Comparison of ENCODE assay signal across 30 cellular contexts in the genomic region with DNA sequence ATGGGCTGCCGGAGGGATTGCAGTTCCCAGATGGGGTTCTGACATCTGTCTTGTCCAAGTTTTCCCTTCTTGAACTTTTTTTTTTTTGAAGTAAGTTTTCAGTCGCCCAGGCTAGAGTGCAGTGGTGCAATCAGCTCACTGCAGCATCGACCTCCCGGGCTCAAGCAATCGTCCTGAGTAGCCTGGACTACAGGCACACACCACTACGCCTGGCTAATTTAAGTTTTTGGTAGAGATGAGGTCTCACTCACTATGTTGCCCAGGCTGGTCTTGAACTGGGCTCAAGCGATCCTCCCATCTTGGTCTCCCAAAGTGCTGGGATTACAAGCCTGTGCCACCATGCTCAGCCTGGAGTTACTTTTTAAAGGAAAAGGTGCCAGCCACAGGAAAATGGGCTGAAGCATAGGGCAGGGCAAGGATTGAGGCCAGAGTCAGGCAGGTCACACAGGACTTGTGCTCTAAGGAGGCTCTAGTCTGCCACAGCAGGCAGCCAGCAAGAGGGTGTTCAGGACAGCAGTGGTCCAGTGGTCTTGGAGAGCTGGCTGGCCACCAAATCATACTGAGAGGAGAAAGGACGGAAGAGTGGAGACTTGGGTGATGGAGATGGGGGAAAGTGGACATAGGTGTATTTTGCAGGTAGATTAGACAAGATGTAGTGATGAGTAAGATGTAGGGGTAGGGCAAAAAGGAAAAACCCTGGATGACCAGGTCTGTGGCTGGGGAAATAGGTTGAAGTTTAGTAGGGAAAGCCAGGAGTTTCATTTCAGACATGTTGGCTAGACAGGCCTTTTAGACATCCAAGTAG.
"Had no signal": no experiment of that assay in that cellular context is flagged by ENCODE, and none has a peak within 500 bp of the region (broad histone marks: within the 10 kb centered on the region; RNA-seq: fewer than 3 reads in every experiment).

No MANE protein-coding gene starts in this region.

- ATAC-seq: foreskin keratinocyte; left cardiac atrium; lower lobe of right lung; natural killer cell treated with Interleukin-12 subunit alpha and Interleukin-12 subunit beta and Interleukin-15 and Interleukin-18, amount 100 ng/mL, for 72 hours; pancreas; psoas muscle; sciatic nerve had no signal

- H3K79me2 ChIP-seq: hepatocyte had no signal

- H3K4me1 Mint-ChIP-seq: endodermal cell, neural progenitor cell had no signal

- H3K4me3 Mint-ChIP-seq: endodermal cell; memory B cell; natural killer cell treated with Interleukin-12 subunit alpha and Interleukin-12 subunit beta and Interleukin-15 and Interleukin-18, amount 100 ng/mL, for 72 hours; neural progenitor cell; type B pancreatic cell had no signal

- DNase-seq: effector CD4-positive, alpha-beta T cell; endodermal cell; erythroblast; foreskin keratinocyte; head of caudate nucleus; kidney; left cardiac atrium; left ventricle myocardium inferior; lower lobe of right lung; midbrain; occipital lobe; psoas muscle; retina; spleen; stimulated activated CD4-positive, alpha-beta T cell treated with anti-CD3 and anti-CD28 coated beads, Interleukin-15, amount 100 ng/mL, for 24 hours; stimulated activated CD4-positive, alpha-beta T cell treated with anti-CD3 and anti-CD28 coated beads, Interleukin-1b, Interleukin-23, amount 100 ng/mL, for 48 hours; stimulated activated CD4-positive, alpha-beta T cell treated with anti-CD3 and anti-CD28 coated beads, Interleukin-4, amount 100 ng/mL, for 24 hours; stimulated activated naive CD4-positive, alpha-beta T cell; thyroid gland; uterus had no signal

- H3K4me3 ChIP-seq: coronary artery, hepatocyte, left ventricle myocardium inferior, lower lobe of right lung, neural progenitor cell, pancreas, psoas muscle, spleen, suprapubic skin, thyroid gland, uterus had no signal

- H3K36me3 ChIP-seq: neural progenitor cell, pancreas, uterus had no signal

- H3K9me3 ChIP-seq: left ventricle myocardium inferior, lower lobe of right lung, pancreas, psoas muscle, spleen, suprapubic skin, thyroid gland, uterus had no signal

- H3K27ac Mint-ChIP-seq: endodermal cell; memory B cell; natural killer cell treated with Interleukin-12 subunit alpha and Interleukin-12 subunit beta and Interleukin-15 and Interleukin-18, amount 100 ng/mL, for 72 hours; neural progenitor cell; type B pancreatic cell had no signal

- H3K9me3 Mint-ChIP-seq: endodermal cell; memory B cell; natural killer cell treated with Interleukin-12 subunit alpha and Interleukin-12 subunit beta and Interleukin-15 and Interleukin-18, amount 100 ng/mL, for 72 hours; neural progenitor cell; type B pancreatic cell had no signal

- H2AFZ ChIP-seq: hepatocyte, neural progenitor cell had no signal

- H3K27me3 Mint-ChIP-seq: memory B cell had no signal

- H3K27ac ChIP-seq: coronary artery, foreskin keratinocyte, hepatocyte, left ventricle myocardium inferior, lower lobe of right lung, neural progenitor cell, pancreas, psoas muscle, spleen, suprapubic skin, thyroid gland, uterus had no signal

- FAIRE-seq: endothelial cell of umbilical vein, kidney, pancreas had no signal

- H3K27me3 ChIP-seq: pancreas, suprapubic skin, thyroid gland, uterus had no signal

- H3K4me2 ChIP-seq: hepatocyte, neural progenitor cell had no signal

- H3K4me1 ChIP-seq: left ventricle myocardium inferior, lower lobe of right lung, neural progenitor cell, pancreas, psoas muscle, suprapubic skin, thyroid gland, uterus had no signal

- H3K9ac ChIP-seq: neural progenitor cell had no signal
